2 cellular contexts compared by ENCODE assay signal in the genomic region with DNA sequence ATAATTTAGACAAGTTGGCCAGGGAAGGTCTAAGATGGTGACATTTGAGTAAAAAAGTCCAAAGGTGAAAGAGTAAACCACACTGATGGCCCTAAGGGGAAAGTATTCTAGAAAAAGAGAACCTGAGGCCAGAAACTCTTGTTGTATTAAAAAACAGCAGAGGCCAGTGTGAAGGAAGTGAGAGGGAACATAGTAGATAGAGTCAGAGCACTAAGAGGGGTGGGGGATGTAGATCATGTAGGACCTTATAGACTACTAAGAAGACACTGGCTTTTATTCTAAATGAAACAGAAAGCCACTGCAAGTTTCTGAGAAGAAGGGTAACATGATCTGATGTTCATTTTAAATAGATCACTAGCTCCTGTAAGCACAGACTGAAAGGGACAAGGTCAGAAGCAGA.
TF ChIP-seq lines count a peak whose summit lies in the region.

No MANE protein-coding gene starts in this region.

TF ChIP-seq in GM12878, 131 proteins besides CTCF, POLR2A, EP300 and RAD21 (continued from another document):
- TF ChIP-seq ZSCAN29 (IDR thresholded peaks at IDR 0.05) (0 out of 2 replicates have a peak, but pooled peaks have one; percentile 50), STAT3 (IDR thresholded peaks at IDR 0.05; ENCODE audit: low read depth, low read length) (no peak)

TF ChIP-seq in WTC11, 78 proteins besides CTCF, POLR2A, EP300 and RAD21 (continued from another document):
- TF ChIP-seq, protein P1, sequence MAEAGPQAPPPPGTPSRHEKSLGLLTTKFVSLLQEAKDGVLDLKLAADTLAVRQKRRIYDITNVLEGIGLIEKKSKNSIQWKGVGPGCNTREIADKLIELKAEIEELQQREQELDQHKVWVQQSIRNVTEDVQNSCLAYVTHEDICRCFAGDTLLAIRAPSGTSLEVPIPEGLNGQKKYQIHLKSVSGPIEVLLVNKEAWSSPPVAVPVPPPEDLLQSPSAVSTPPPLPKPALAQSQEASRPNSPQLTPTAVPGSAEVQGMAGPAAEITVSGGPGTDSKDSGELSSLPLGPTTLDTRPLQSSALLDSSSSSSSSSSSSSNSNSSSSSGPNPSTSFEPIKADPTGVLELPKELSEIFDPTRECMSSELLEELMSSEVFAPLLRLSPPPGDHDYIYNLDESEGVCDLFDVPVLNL (CRISPR knock-in tag; IDR thresholded peaks at IDR 0.05; ENCODE audit: borderline replicate concordance, low read depth): no peak
- TF ChIP-seq ZNF317 (CRISPR knock-in tag; IDR thresholded peaks at IDR 0.05; ENCODE audit: borderline replicate concordance, low read depth) (no peak), SP1 (CRISPR knock-in tag; conservative IDR thresholded peaks at IDR 0.05) (no peak), FOXK1 (CRISPR knock-in tag; IDR thresholded peaks at IDR 0.05) (no peak), NR1H2 (CRISPR knock-in tag; IDR thresholded peaks at IDR 0.05) (no peak), ZNF121 (CRISPR knock-in tag; IDR thresholded peaks at IDR 0.05) (no peak), GTF2I (CRISPR knock-in tag; conservative IDR thresholded peaks at IDR 0.05) (no peak), NFE2L1 (CRISPR knock-in tag; IDR thresholded peaks at IDR 0.05) (no peak)
- TF ChIP-seq, protein P2, sequence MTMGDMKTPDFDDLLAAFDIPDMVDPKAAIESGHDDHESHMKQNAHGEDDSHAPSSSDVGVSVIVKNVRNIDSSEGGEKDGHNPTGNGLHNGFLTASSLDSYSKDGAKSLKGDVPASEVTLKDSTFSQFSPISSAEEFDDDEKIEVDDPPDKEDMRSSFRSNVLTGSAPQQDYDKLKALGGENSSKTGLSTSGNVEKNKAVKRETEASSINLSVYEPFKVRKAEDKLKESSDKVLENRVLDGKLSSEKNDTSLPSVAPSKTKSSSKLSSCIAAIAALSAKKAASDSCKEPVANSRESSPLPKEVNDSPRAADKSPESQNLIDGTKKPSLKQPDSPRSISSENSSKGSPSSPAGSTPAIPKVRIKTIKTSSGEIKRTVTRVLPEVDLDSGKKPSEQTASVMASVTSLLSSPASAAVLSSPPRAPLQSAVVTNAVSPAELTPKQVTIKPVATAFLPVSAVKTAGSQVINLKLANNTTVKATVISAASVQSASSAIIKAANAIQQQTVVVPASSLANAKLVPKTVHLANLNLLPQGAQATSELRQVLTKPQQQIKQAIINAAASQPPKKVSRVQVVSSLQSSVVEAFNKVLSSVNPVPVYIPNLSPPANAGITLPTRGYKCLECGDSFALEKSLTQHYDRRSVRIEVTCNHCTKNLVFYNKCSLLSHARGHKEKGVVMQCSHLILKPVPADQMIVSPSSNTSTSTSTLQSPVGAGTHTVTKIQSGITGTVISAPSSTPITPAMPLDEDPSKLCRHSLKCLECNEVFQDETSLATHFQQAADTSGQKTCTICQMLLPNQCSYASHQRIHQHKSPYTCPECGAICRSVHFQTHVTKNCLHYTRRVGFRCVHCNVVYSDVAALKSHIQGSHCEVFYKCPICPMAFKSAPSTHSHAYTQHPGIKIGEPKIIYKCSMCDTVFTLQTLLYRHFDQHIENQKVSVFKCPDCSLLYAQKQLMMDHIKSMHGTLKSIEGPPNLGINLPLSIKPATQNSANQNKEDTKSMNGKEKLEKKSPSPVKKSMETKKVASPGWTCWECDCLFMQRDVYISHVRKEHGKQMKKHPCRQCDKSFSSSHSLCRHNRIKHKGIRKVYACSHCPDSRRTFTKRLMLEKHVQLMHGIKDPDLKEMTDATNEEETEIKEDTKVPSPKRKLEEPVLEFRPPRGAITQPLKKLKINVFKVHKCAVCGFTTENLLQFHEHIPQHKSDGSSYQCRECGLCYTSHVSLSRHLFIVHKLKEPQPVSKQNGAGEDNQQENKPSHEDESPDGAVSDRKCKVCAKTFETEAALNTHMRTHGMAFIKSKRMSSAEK (CRISPR knock-in tag; IDR thresholded peaks at IDR 0.05; ENCODE audit: borderline replicate concordance): no peak
- TF ChIP-seq, protein P3, sequence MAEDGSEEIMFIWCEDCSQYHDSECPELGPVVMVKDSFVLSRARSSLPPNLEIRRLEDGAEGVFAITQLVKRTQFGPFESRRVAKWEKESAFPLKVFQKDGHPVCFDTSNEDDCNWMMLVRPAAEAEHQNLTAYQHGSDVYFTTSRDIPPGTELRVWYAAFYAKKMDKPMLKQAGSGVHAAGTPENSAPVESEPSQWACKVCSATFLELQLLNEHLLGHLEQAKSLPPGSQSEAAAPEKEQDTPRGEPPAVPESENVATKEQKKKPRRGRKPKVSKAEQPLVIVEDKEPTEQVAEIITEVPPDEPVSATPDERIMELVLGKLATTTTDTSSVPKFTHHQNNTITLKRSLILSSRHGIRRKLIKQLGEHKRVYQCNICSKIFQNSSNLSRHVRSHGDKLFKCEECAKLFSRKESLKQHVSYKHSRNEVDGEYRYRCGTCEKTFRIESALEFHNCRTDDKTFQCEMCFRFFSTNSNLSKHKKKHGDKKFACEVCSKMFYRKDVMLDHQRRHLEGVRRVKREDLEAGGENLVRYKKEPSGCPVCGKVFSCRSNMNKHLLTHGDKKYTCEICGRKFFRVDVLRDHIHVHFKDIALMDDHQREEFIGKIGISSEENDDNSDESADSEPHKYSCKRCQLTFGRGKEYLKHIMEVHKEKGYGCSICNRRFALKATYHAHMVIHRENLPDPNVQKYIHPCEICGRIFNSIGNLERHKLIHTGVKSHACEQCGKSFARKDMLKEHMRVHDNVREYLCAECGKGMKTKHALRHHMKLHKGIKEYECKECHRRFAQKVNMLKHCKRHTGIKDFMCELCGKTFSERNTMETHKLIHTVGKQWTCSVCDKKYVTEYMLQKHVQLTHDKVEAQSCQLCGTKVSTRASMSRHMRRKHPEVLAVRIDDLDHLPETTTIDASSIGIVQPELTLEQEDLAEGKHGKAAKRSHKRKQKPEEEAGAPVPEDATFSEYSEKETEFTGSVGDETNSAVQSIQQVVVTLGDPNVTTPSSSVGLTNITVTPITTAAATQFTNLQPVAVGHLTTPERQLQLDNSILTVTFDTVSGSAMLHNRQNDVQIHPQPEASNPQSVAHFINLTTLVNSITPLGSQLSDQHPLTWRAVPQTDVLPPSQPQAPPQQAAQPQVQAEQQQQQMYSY (CRISPR knock-in tag; IDR thresholded peaks at IDR 0.05): no peak
- TF ChIP-seq, protein P4, sequence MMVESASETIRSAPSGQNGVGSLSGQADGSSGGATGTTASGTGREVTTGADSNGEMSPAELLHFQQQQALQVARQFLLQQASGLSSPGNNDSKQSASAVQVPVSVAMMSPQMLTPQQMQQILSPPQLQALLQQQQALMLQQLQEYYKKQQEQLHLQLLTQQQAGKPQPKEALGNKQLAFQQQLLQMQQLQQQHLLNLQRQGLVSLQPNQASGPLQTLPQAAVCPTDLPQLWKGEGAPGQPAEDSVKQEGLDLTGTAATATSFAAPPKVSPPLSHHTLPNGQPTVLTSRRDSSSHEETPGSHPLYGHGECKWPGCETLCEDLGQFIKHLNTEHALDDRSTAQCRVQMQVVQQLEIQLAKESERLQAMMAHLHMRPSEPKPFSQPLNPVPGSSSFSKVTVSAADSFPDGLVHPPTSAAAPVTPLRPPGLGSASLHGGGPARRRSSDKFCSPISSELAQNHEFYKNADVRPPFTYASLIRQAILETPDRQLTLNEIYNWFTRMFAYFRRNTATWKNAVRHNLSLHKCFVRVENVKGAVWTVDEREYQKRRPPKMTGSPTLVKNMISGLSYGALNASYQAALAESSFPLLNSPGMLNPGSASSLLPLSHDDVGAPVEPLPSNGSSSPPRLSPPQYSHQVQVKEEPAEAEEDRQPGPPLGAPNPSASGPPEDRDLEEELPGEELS (CRISPR knock-in tag; IDR thresholded peaks at IDR 0.05): no peak
